Comparison of ENCODE assay signal across 1 cellular context in genomic region chr7:19305698-19306097, GRCh38.
TF ChIP-seq lines count a peak whose summit lies in the region.

No MANE protein-coding gene starts in this region.

TF ChIP-seq in HepG2, 621 proteins besides CTCF, POLR2A, EP300 and RAD21 (continued from another document):
- TF ChIP-seq BCL3 (CRISPR knock-in tag; IDR thresholded peaks at IDR 0.05) (no peak), ZNF710 (CRISPR knock-in tag; IDR thresholded peaks at IDR 0.05; ENCODE audit: borderline replicate concordance) (no peak), RCOR2 (CRISPR knock-in tag; IDR thresholded peaks at IDR 0.05) (no peak), HDAC2 (CRISPR knock-in tag; IDR thresholded peaks at IDR 0.05) (no peak)
